1 cellular context compared by ENCODE assay signal in genomic region chr16:21628772-21629171, GRCh38.
A peak's percentile ranks its signal among the peaks of the same experiment; 100 is the strongest.
TF ChIP-seq lines count a peak whose summit lies in the region.

No MANE protein-coding gene starts in this region.

TF ChIP-seq in IMR-90, 13 proteins besides CTCF, POLR2A, EP300 and RAD21:
- TF ChIP-seq MXI1 (IDR thresholded peaks at IDR 0.05; ENCODE audit: borderline replicate concordance, low read depth, low read length) (no peak), BHLHE40 (IDR thresholded peaks at IDR 0.05; ENCODE audit: low read depth, low read length) (peak; percentile 77)
